Comparison of ENCODE assay signal across 9 cellular contexts in the genomic region with DNA sequence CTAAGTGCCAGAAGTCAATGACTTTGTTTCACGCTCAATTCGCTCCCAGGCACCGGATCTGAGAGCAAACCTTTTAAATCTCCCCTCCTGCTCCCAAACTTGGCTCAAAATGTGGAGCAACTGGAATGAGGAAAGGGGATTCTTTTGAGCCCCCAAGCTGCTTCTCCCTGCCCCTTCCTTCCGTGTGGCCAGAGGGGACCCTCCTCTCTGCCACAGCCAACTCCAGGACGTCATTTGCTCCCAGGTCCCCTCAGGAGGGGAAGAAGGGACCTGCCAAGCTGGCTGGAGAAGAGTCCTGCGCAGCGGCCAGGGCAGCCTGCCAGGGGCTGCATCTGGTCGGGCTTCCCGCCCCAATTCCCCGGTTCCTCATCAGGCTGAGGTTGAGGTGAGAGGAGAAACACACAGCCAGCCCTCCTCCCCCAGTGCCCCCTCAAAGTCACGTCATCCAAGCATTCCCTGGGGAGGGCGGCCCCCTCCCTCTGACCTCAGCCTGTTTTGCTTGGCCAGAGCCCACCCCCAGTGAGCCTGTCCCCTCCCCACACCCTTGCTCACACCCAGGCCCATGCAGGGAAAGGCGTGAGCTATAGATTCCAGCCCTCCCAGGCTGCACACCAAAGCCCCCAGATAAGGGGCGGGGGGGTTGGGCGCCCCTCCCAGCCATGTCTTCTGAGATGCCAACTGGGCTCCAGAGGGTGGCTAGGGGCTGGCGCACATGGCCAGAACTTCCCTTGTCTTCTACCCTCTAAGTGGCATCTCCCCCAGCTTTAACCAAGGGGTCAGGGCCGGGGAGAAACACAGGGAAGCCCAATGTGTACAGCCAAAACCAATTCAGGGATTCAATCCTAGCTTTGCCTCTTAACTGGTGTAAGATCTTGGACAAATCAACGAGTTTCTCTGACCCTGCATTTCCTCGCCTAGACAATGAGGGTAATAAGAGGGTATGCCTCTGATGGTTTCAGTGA. TPM values are rescaled to one million over a fixed set of nuclear protein-coding genes. Genes with fewer than 3 reads are reported as not detected.
DNase-seq lines count a peak whose midpoint lies in the region; ATAC-seq and TF ChIP-seq lines count a peak whose summit lies in the region.
"Had no signal": no experiment of that assay in that cellular context is flagged by ENCODE, and none has a peak within 500 bp of the region (broad histone marks: within the 10 kb centered on the region; RNA-seq: fewer than 3 reads in every experiment).

No MANE protein-coding gene starts in this region.

- no peak overlapping the region for H2BK5ac ChIP-seq in neuronal stem cell (ENCODE audit: low read length)

- H4K8ac ChIP-seq in neuronal stem cell (ENCODE audit: low read depth, low read length): no peak overlapping the region

- DNase-seq in AG08396 (ENCODE audit: low spot score) (peak; percentile 57), NCI-H69 (lab: John Stamatoyannopoulos, UW) (peak; percentile 69), foreskin keratinocyte (no peak), neuronal stem cell (ENCODE audit: low spot score) (no peak), germinal center (ENCODE audit: low spot score) (no peak), COR-L47 (lab: John Stamatoyannopoulos, UW) (no peak)

- H2BK12ac ChIP-seq in neuronal stem cell (ENCODE audit: low read length): no peak overlapping the region

- no peaks in the 10 kb centered on the region for H3K79me1 ChIP-seq in neuronal stem cell (ENCODE audit: low read depth, low read length)

- peak overlapping the region; percentile 32 for H2BK15ac ChIP-seq in neuronal stem cell (ENCODE audit: low read length)

- H3K36me3 ChIP-seq in neuronal stem cell (replicated peaks in 1 of 2; ENCODE audit: control insufficient read depth in 2 of 2, insufficient read depth in 2 of 2, low read length in 2 of 2): no peaks in the 10 kb centered on the region

- no peak for TF ChIP-seq CTCF in foreskin keratinocyte (conservative IDR thresholded peaks at IDR 0.05)

- peak; percentile 5 for ATAC-seq in foreskin keratinocyte
- no peak for ATAC-seq in HG02642 (IDR thresholded peaks at IDR 0.05; ENCODE audit: poor library complexity, unreplicated experiment)
- ATAC-seq in HG03025 (IDR thresholded peaks at IDR 0.05; ENCODE audit: low FRiP score, unreplicated experiment): no peak

- no peak overlapping the region for H3K27ac ChIP-seq in foreskin keratinocyte
- H3K27ac ChIP-seq in neuronal stem cell (replicated peaks; ENCODE audit: low read length): no peak overlapping the region
- H3K27ac ChIP-seq: KMS-11 had no signal

- H3K4me2 ChIP-seq in neuronal stem cell (ENCODE audit: insufficient read depth, low read length, poor library complexity, severe bottlenecking): no peak overlapping the region
- H3K4me2 ChIP-seq: KMS-11 had no signal

- WGBS in neuronal stem cell (ENCODE audit: extremely low coverage in 2 of 2, insufficient read length in 2 of 2, insufficient replicate concordance in 1 of 2), 2 donors: no CpG with 5 or more reads among the region's 19 CpGs

- H3K18ac ChIP-seq in neuronal stem cell (ENCODE audit: low read length): peak overlapping the region; percentile 57

- no peak overlapping the region for H4K91ac ChIP-seq in neuronal stem cell (ENCODE audit: low read depth, low read length, poor library complexity)

- H3K4me1 ChIP-seq in foreskin keratinocyte: peaks cover 37% of the 10 kb centered on the region
- H3K4me1 ChIP-seq in neuronal stem cell (ENCODE audit: control insufficient read depth in 2 of 2, insufficient read depth in 1 of 2, low read depth in 1 of 2, low read length in 2 of 2): peaks cover 8 to 19% of the 10 kb centered on the region in 2 donors

- H3K4me3 ChIP-seq in neuronal stem cell (ENCODE audit: low read length in 2 of 2): no peak overlapping the region

- H3K27me3 ChIP-seq in foreskin keratinocyte (no peaks in the 10 kb centered on the region), neuronal stem cell (ENCODE audit: control insufficient read depth in 3 of 3, insufficient read depth in 3 of 3, low read depth in 1 of 3, low read length in 3 of 3) (no peaks in the 10 kb centered on the region)

- peak overlapping the region; percentile 76 for H2AK5ac ChIP-seq in neuronal stem cell (ENCODE audit: low read depth, low read length)

- H2BK120ac ChIP-seq in neuronal stem cell (ENCODE audit: low read depth, low read length): no peak overlapping the region

- no peak overlapping the region for H3K9ac ChIP-seq in neuronal stem cell (ENCODE audit: low read depth, low read length, poor library complexity)
- H3K9ac ChIP-seq: KMS-11 had no signal

- no peaks in the 10 kb centered on the region for H3K9me3 ChIP-seq in neuronal stem cell (replicated peaks in 1 of 2; ENCODE audit: control insufficient read depth in 2 of 2, insufficient read depth in 1 of 2, low read depth in 1 of 2, low read length in 2 of 2)

- no peak overlapping the region for H3K4ac ChIP-seq in neuronal stem cell (ENCODE audit: low read length)

- no peak overlapping the region for H2AFZ ChIP-seq in neuronal stem cell (ENCODE audit: low read length)

- H3K14ac ChIP-seq in neuronal stem cell (ENCODE audit: low read length): no peak overlapping the region

- H3K23ac ChIP-seq in neuronal stem cell (ENCODE audit: low read depth, low read length, poor library complexity): no peak overlapping the region

RNA-seq across cellular contexts. Expression of gene SH3PXD2A, which starts 35.0 kb away (rescaled TPM):
- total RNA-seq in foreskin keratinocyte: 81.7 and 109 TPM in 2 replicates
- 23.9 and 27.5 TPM in 2 replicates for polyA plus RNA-seq in foreskin keratinocyte
- polyA plus RNA-seq in neuronal stem cell (2013, experiment 1 of 2): 9.8 TPM
- polyA plus RNA-seq in neuronal stem cell (2013, experiment 2 of 2): 9.8 TPM

Comparison
In these comparisons a context has a peak if more than half of its experiments do, and no peak if none do; other contexts are left out.
1. DNase-seq: peak in AG08396 (single experiment) and NCI-H69 (single experiment); none in foreskin keratinocyte (0 of 2), neuronal stem cell (single experiment), germinal center (single experiment) and COR-L47 (single experiment).